1 cellular context compared by ENCODE assay signal in the genomic region with DNA sequence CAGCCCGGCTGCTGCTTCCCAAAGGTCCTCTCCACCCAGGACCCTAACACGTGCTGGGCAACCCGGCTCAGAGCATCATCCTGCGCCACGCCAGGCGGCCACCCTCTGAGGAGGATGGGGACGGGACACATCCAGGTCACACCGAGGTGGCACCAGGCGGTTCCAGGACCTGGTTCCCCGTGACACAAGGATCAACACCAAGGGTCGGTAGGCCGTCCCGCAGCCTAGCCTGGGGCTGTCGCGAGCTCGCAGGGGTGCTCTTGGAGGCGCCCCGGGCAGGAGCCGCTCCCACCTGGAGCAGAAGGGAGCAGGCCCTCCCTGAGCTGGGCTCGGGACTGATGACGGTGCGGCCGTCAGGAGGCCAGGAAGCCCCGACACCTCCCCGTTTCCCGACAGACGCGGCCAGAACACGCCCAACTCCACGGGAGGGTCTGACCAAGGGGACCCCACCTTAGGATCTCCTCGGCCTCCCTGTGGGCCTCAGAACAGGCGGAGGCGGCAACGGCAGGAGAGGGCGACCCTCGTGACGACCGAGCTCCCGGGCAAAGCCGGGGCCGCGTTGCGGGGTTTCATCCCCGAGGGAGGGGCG.
TF ChIP-seq lines count a peak whose summit lies in the region.

No MANE protein-coding gene starts in this region.

TF ChIP-seq in endothelial cell of umbilical vein, 7 proteins besides CTCF, POLR2A, EP300 and RAD21:
- TF ChIP-seq GATA2 (IDR thresholded peaks at IDR 0.05; ENCODE audit: insufficient read depth, insufficient read length, low read depth, low read length) = no peak
- no peak for TF ChIP-seq MYC (IDR thresholded peaks at IDR 0.05; ENCODE audit: low read depth, low read length)
- TF ChIP-seq, protein P1, sequence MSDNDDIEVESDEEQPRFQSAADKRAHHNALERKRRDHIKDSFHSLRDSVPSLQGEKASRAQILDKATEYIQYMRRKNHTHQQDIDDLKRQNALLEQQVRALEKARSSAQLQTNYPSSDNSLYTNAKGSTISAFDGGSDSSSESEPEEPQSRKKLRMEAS (IDR thresholded peaks at IDR 0.05; ENCODE audit: insufficient read depth, insufficient read length) = no peak
- TF ChIP-seq EZH2 (IDR thresholded peaks at IDR 0.05; ENCODE audit: borderline replicate concordance, low read depth, low read length, severe bottlenecking) = no peak
- TF ChIP-seq POLR2AphosphoS5 (IDR thresholded peaks at IDR 0.05; ENCODE audit: insufficient read depth, low read depth, low read length) = no peak
- no peak for TF ChIP-seq JUN (IDR thresholded peaks at IDR 0.05; ENCODE audit: borderline replicate concordance, insufficient read depth, insufficient read length, low read depth)
- TF ChIP-seq FOS (IDR thresholded peaks at IDR 0.05; ENCODE audit: borderline replicate concordance, insufficient read depth, low read length) = no peak
